In the genomic region with DNA sequence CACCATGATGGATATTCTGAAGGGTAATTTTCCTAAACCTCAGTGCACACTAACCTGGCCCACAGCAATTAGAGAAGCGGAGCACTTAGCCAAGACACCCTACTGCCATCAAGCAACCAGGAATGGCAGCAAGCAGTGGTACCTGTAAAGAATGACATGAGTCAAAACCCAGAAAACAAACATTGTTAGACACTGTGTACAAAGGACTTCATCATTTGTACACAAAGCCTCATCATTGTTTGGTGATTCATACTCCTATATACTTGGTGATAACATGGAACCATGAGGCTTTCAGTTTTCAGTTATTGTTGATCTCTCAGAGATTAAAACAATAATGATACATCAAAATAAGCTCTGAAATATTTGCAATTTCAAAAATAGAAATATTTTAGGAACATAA, we compare ENCODE assay signal across 30 cellular contexts.
"Had no signal": no experiment of that assay in that cellular context is flagged by ENCODE, and none has a peak within 500 bp of the region (broad histone marks: within the 10 kb centered on the region; RNA-seq: fewer than 3 reads in every experiment).

No MANE protein-coding gene starts in this region.

- H3K9ac ChIP-seq: SK-N-SH had no signal

- H3K36me3 ChIP-seq: ascending aorta, Peyer's patch, SJSA1 had no signal

- H3K4me2 ChIP-seq: SK-N-SH had no signal

- FAIRE-seq: TTC549 had no signal

- H3K9me3 ChIP-seq: ascending aorta, Peyer's patch, SJSA1, SK-N-SH had no signal

- DNase-seq: activated CD4-positive, alpha-beta T cell treated with anti-CD3 and anti-CD28 coated beads, Interleukin-2, amount 10 ng/mL, durations not matched to agents 24 days and 14 days; activated CD4-positive, alpha-beta T cell treated with anti-CD3 and anti-CD28 coated beads, Interleukin-2, amount 50 U/mL, for 4 hours; activated CD8-positive, alpha-beta T cell treated with anti-CD3 and anti-CD28 coated beads for 36 hours; activated effector memory CD4-positive, alpha-beta T cell treated with anti-CD3 and anti-CD28 coated beads, Interleukin-2, amount 50 U/mL, for 16 hours; activated naive CD4-positive, alpha-beta T cell; activated naive CD4-positive, alpha-beta T cell treated with anti-CD3 and anti-CD28 coated beads, Interleukin-2, amount 50 U/mL, for 16 hours; activated naive CD8-positive, alpha-beta T cell treated with anti-CD3 and anti-CD28 coated beads for 36 hours; activated T-cell treated with anti-CD3 and anti-CD28 coated beads, Interleukin-2, amount 50 U/mL, for 1 hour; activated T-cell treated with anti-CD3 and anti-CD28 coated beads, Interleukin-2, amount 50 U/mL, for 72 hours; amniotic stem cell; cerebellar nuclear complex; Karpas-422; KBM-7; NCI-H1105; NCI-H1417 treated with DMSO at 0.1 percent for 48 hours; NCI-H1930; NCI-H2081 treated with DMSO at 0.1 percent for 48 hours; NCI-H2171; NCI-H2227 treated with DMSO at 0.1 percent for 48 hours; NCI-H446; NCI-H510A treated with DMSO at 0.1 percent for 48 hours; NCI-H526 treated with DMSO at 0.1 percent for 48 hours; Peyer's patch; RPMI8226; SHP77 treated with DMSO at 0.1 percent for 48 hours; SK-N-SH had no signal

- H3K4me3 ChIP-seq: ascending aorta, Peyer's patch, SJSA1 had no signal

- H3K27me3 ChIP-seq: ascending aorta, Peyer's patch, SJSA1 had no signal

- ATAC-seq: activated CD8-positive, alpha-beta T cell treated with anti-CD3 and anti-CD28 coated beads for 36 hours; activated T-cell treated with anti-CD3 and anti-CD28 coated beads, Interleukin-2, amount 50 U/mL, for 72 hours; activated T-helper 17 cell treated with anti-CD3 and anti-CD28 coated beads, Interleukin-2, amount 50 U/mL, for 72 hours had no signal

- H3K4me1 ChIP-seq: ascending aorta, Peyer's patch, SJSA1 had no signal

- H3K27ac ChIP-seq: ascending aorta, Peyer's patch, SJSA1 had no signal
